Comparison of ENCODE assay signal across 8 cellular contexts in the genomic region with DNA sequence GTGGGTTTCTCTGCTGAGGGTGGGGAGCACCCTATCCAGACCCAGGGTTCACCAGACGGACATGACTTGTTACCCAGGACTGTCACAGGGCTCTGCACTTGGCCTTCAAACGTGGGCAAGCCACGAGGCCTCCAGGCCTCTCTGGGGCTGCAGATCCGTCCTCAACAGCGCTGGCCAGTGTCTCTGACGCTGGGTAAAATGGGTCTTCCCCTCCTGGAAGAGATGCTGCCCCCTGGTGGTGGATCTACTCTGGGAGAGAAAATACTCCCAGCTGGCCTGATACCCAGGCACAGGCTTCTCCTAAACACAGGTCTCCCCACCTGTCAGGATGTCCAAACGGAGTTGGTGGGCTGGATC.
A peak's percentile ranks its signal among the peaks of the same experiment; 100 is the strongest.
DNase-seq lines count a peak whose midpoint lies in the region; ATAC-seq and TF ChIP-seq lines count a peak whose summit lies in the region.

No MANE protein-coding gene starts in this region.

- TF ChIP-seq CTCF in GM06990 (IDR thresholded peaks at IDR 0.05; ENCODE audit: insufficient read depth, low read length, poor library complexity, severe bottlenecking) = peak; percentile 86

- H3K27ac ChIP-seq in layer of hippocampus (ENCODE audit: low read depth, low read length) = peak overlapping the region; percentile 43

- H3K36me3 ChIP-seq in GM06990 (ENCODE audit: control insufficient read depth, insufficient read depth, low read length) = no peaks in the 10 kb centered on the region

- H3K4me3 ChIP-seq in GM06990 (replicated peaks; ENCODE audit: low read depth, low read length) = no peak overlapping the region

- DNase-seq in GM06990 (ENCODE audit: extremely low read depth, insufficient read length) (no peak), NCI-H345 treated with DMSO at 0.1 percent for 48 hours (lab: John Stamatoyannopoulos, UW; ENCODE audit: unreplicated experiment) (peak; percentile 62), cerebellar cortex (ENCODE audit: low spot score) (peak; percentile 68)
- DNase-seq in activated CD4-positive, alpha-beta T cell treated with anti-CD3 and anti-CD28 coated beads for 1 hour = peak; percentile 73
- DNase-seq in stimulated activated CD4-positive, alpha-beta T cell treated with anti-CD3 and anti-CD28 coated beads, Interleukin-2, amount 100 ng/mL, for 24 hours = peak; percentile 87 to 96

- ATAC-seq in HG02852 (IDR thresholded peaks at IDR 0.05; ENCODE audit: unreplicated experiment) = peak; percentile 74
- no peak for ATAC-seq in GM21528 (IDR thresholded peaks at IDR 0.05; ENCODE audit: low FRiP score, unreplicated experiment)

- H3K27me3 ChIP-seq in GM06990 (replicated peaks; ENCODE audit: control insufficient read depth, insufficient read depth, low read length) = 0 out of 2 replicates have a peak, but pooled peaks cover 2% of the 10 kb centered on the region
- H3K27me3 ChIP-seq in layer of hippocampus (ENCODE audit: control insufficient read depth, insufficient read depth, low read length) = no peaks in the 10 kb centered on the region
